In the genomic region with DNA sequence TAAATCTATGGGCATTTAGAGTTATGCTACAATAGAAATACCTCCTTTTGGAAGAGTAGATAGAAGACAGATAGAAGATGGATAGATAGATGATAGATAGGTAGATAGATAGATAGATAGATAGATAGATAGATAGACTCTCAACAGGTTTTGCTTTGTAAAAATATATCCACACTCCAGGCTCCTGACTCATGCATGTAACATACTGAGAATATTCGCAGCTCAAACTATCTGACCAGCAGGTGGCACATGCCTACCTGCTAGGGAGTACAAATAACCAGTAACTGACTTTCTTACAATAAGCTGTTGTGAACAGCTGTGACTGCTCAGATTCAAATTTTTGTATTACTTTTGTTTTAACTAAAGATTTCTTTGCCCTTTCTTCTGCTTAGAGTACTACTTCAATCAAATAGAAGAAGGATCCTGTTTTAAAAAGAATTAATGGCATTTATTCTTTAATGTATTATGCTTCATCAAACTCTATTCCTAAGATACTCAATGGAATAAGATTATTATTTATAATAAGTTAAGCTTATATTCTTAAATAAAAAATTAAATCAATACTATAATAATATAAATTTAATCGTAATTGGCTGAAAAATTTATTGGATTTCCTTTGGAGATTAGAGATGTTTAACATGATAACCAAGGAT, we compare ENCODE assay signal across 8 cellular contexts.
DNase-seq lines count a peak whose midpoint lies in the region; ATAC-seq and TF ChIP-seq lines count a peak whose summit lies in the region.

No MANE protein-coding gene starts in this region.

- TF ChIP-seq CTCF in GM13977 (IDR thresholded peaks at IDR 0.05; ENCODE audit: extremely low read depth, insufficient read depth, missing control alignments) = peak; percentile 77

- in situ Hi-C loops in GM13977 (cut with MboI; ENCODE audit: low pct_unique_long_range_greater_than_20kb, low sequenced_read_pairs, unreplicated experiment) = loop anchor here (25.0 kb wide), 1 partner anchor 584 kb away; no protein-coding TSS in a partner anchor

- DNase-seq in AG08395 (ENCODE audit: low spot score) (peak; percentile 16), GM13977 (ENCODE audit: low spot score) (peak; percentile 30), NCI-H146 treated with DMSO at 0.1 percent for 48 hours (lab: John Stamatoyannopoulos, UW; ENCODE audit: unreplicated experiment) (peak; percentile 6), glomerular visceral epithelial cell (ENCODE audit: extremely low spot score) (peak; percentile 76), dedifferentiated amniotic fluid mesenchymal stem cell (ENCODE audit: extremely low spot score) (no peak)
- peak; percentile 52 for DNase-seq in activated CD4-positive, alpha-beta T cell treated with anti-CD3 and anti-CD28 coated beads for 48 hours
- peak; percentile 27 for DNase-seq in stimulated activated CD8-positive, alpha-beta memory T cell treated with anti-CD3 and anti-CD28 coated beads, Interleukin-4, amount 100 ng/mL, for 48 hours

- peak; percentile 68 for ATAC-seq in HG02870 (IDR thresholded peaks at IDR 0.05; ENCODE audit: unreplicated experiment)
